ENCODE assay signal across 1 cellular context in genomic region chr3:51982838-51983577, GRCh38.
TF ChIP-seq lines count a peak whose summit lies in the region.

Gene ACY1, plus strand, starts transcription at chr3:51983535. Its CDS starts 530 bp downstream, at chr3:51984065.

TF ChIP-seq in HepG2, 621 proteins besides CTCF, POLR2A, EP300 and RAD21 (continued from another document):
- TF ChIP-seq AFF4 (CRISPR knock-in tag; IDR thresholded peaks at IDR 0.05) (no peak), PBX2 (CRISPR knock-in tag; IDR thresholded peaks at IDR 0.05) (no peak), MAFF (IDR thresholded peaks at IDR 0.05; ENCODE audit: low read depth, low read length) (no peak), MEIS2 (CRISPR knock-in tag; IDR thresholded peaks at IDR 0.05) (0 out of 2 replicates have a peak, but pooled peaks have one; percentile 50), PRDM15 (CRISPR knock-in tag; IDR thresholded peaks at IDR 0.05) (peak; percentile 84; the same call in 1 of the 2 replicates), SIN3A (IDR thresholded peaks at IDR 0.05; ENCODE audit: borderline replicate concordance, low read depth, low read length) (peak; percentile 87), AHR (CRISPR knock-in tag; IDR thresholded peaks at IDR 0.05) (no peak), ZNF10 (CRISPR knock-in tag; IDR thresholded peaks at IDR 0.05; ENCODE audit: borderline replicate concordance, low read depth) (no peak), CEBPZ (IDR thresholded peaks at IDR 0.05; ENCODE audit: low read length) (no peak), ATAD3A (CRISPR knock-in tag; IDR thresholded peaks at IDR 0.05) (no peak), SMAD3 (CRISPR knock-in tag; IDR thresholded peaks at IDR 0.05) (no peak; the same call in 1 of the 2 replicates), ZNF274 (CRISPR knock-in tag; IDR thresholded peaks at IDR 0.05) (peak; percentile 42; the same call in 1 of the 2 replicates), MYPOP (CRISPR knock-in tag; IDR thresholded peaks at IDR 0.05) (peak; percentile 60; the same call in 1 of the 2 replicates), ZNF773 (CRISPR knock-in tag; IDR thresholded peaks at IDR 0.05; ENCODE audit: borderline replicate concordance) (peak; percentile 35; the same call in 1 of the 2 replicates), ZEB1 (IDR thresholded peaks at IDR 0.05; ENCODE audit: insufficient replicate concordance, low read depth) (peak; percentile 4), GMEB2 (CRISPR knock-in tag; IDR thresholded peaks at IDR 0.05; ENCODE audit: low read depth) (no peak), TRAFD1 (CRISPR knock-in tag; IDR thresholded peaks at IDR 0.05; ENCODE audit: borderline replicate concordance) (no peak), THRA (CRISPR knock-in tag; IDR thresholded peaks at IDR 0.05; ENCODE audit: borderline replicate concordance) (peak; percentile 93), ZNF768 (CRISPR knock-in tag; IDR thresholded peaks at IDR 0.05) (peak; percentile 14; the same call in 1 of the 2 replicates), ZBTB33 (CRISPR knock-in tag; IDR thresholded peaks at IDR 0.05) (0 out of 2 replicates have a peak, but pooled peaks have one; percentile 30), PREB (CRISPR knock-in tag; IDR thresholded peaks at IDR 0.05) (no peak), ZKSCAN8 (CRISPR knock-in tag; IDR thresholded peaks at IDR 0.05; ENCODE audit: borderline replicate concordance) (peak; percentile 79; the same call in 1 of the 2 replicates), ZSCAN9 (CRISPR knock-in tag; IDR thresholded peaks at IDR 0.05; ENCODE audit: borderline replicate concordance) (peak; percentile 85; the same call in 1 of the 2 replicates)
